In the genomic region with DNA sequence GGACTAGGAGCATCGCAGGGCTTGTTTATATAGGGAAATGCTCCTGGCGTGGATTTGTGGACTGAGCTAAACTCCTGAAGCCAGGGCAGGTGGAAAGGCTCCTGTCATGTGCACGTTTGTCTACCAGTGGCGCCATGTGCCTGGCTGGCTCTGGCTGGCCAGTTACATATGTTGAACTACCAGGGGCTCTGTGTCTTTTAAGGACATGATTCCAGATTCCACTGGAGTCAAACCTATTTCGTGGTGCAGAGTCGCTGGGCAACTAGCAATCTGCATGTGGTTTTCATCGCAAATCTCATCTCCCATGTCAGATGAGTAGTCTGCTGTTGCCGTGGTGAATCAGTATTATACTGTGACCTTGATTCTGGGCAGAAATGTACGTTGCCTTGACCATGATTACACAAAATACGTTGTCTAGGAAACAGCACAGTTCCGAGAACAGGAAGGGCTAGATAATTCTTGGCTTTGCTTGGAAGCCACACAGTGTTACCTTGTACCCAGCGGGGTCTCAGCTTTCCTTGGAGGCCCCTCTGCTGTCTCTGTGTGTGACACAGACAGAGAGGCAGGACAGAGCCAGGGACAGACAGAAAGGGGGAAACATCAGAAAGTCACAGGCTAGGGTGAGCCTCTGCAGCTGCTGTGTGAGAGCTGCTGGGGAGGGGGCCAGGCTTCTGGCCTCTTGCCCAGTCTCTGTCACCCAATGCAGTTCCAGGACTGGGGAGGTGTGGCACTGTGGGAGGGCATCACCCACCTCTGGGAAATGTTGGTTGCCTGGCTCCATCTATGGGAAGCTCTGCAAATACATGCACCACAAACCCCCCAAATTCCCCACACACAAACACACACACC, we compare ENCODE assay signal across 10 cellular contexts. TPM values are rescaled to one million over a fixed set of nuclear protein-coding genes. Genes with fewer than 3 reads are reported as not detected.
DNase-seq lines count a peak whose midpoint lies in the region; ATAC-seq and TF ChIP-seq lines count a peak whose summit lies in the region.
"Had no signal": no experiment of that assay in that cellular context is flagged by ENCODE, and none has a peak within 500 bp of the region (broad histone marks: within the 10 kb centered on the region; RNA-seq: fewer than 3 reads in every experiment).

No MANE protein-coding gene starts in this region.

- H3K36me3 Mint-ChIP-seq in GM23338 (ENCODE audit: low read depth) (no peaks in the 10 kb centered on the region; the same call in 2 of the 3 replicates), progenitor cell of endocrine pancreas (ENCODE audit: insufficient read depth) (no peaks in the 10 kb centered on the region)

- H3K4me3 ChIP-seq in BJ (ENCODE audit: low read depth, low read length) (no peak overlapping the region), GM23338 (no peak overlapping the region), astrocyte of the spinal cord (ENCODE audit: low read depth, low read length) (no peak overlapping the region), right lobe of liver (no peak overlapping the region)
- H3K4me3 ChIP-seq: thoracic aorta had no signal

- no peaks in the 10 kb centered on the region for H3K36me3 ChIP-seq in BJ (ENCODE audit: control insufficient read depth, insufficient read depth, low read length)
- no peaks in the 10 kb centered on the region for H3K36me3 ChIP-seq in GM23338 (ENCODE audit: insufficient read depth)
- H3K36me3 ChIP-seq in right lobe of liver = no peaks in the 10 kb centered on the region
- H3K36me3 ChIP-seq: thoracic aorta had no signal

- 59% methylated on average over 8 of the region's 12 CpGs for WGBS in right lobe of liver (ENCODE audit: insufficient coverage, low coverage, low lambda C conversion rate, missing lambda C conversion rate)

- no peaks in the 10 kb centered on the region for H3F3A ChIP-seq in GM23338 (replicated peaks; ENCODE audit: low read depth)

- TF ChIP-seq CTCF in BJ (IDR thresholded peaks at IDR 0.05; ENCODE audit: insufficient read depth, low read depth, low read length) (peak; percentile 20; the same call in 1 of the 2 replicates), GM23338 (conservative IDR thresholded peaks at IDR 0.05; ENCODE audit: low read depth in 2 of 2) (peak in 1 of 2 experiments; percentile 15; a peak in 1 of 4 replicates), astrocyte of the spinal cord (IDR thresholded peaks at IDR 0.05; ENCODE audit: low read depth, low read length) (no peak), right lobe of liver (IDR thresholded peaks at IDR 0.05) (no peak), progenitor cell of endocrine pancreas (IDR thresholded peaks at IDR 0.05; ENCODE audit: unreplicated experiment) (no peak)

- H3K4me3 Mint-ChIP-seq in GM23338 (no peak overlapping the region), progenitor cell of endocrine pancreas (ENCODE audit: low read depth) (no peak overlapping the region)

- no peak overlapping the region for H2AFZ ChIP-seq in GM23338

- no peaks in the 10 kb centered on the region for H3K4me1 ChIP-seq in GM23338 (ENCODE audit: insufficient read depth)
- H3K4me1 ChIP-seq in right lobe of liver = peaks cover 0 to 4% (median 0%) of the 10 kb centered on the region in 4 donors

- no peaks in the 10 kb centered on the region for H3K9me2 ChIP-seq in GM23338 (ENCODE audit: insufficient read depth)

- intact Hi-C loops in right lobe of liver (cut with DNase I) = no loop called here

- H3K27me3 Mint-ChIP-seq in GM23338 (ENCODE audit: insufficient read depth, low read depth, poor library complexity) (peaks cover 3% of the 10 kb centered on the region), progenitor cell of endocrine pancreas (no peaks in the 10 kb centered on the region)

- no peaks in the 10 kb centered on the region for H4K20me1 ChIP-seq in GM23338 (replicated peaks; ENCODE audit: insufficient read depth)

- peaks cover 6% of the 10 kb centered on the region; the same call in 2 of the 3 replicates for H3K4me1 Mint-ChIP-seq in GM23338
- no peaks in the 10 kb centered on the region for H3K4me1 Mint-ChIP-seq in progenitor cell of endocrine pancreas (ENCODE audit: low read depth)

- no peaks in the 10 kb centered on the region for H3K27me3 ChIP-seq in BJ (ENCODE audit: control insufficient read depth, insufficient read depth, low read length)
- H3K27me3 ChIP-seq in GM23338 (ENCODE audit: insufficient read depth) = no peaks in the 10 kb centered on the region
- no peaks in the 10 kb centered on the region for H3K27me3 ChIP-seq in right lobe of liver

- ATAC-seq in GM23338 = peak; percentile 71
- ATAC-seq in right lobe of liver = peak; percentile 63 to 84 (median 70)
- no peak for ATAC-seq in GM21423 (IDR thresholded peaks at IDR 0.05; ENCODE audit: unreplicated experiment)

- H3K27ac Mint-ChIP-seq in GM23338 = no peak overlapping the region
- no peak overlapping the region for H3K27ac Mint-ChIP-seq in progenitor cell of endocrine pancreas

- no peaks in the 10 kb centered on the region for H3K79me2 ChIP-seq in GM23338 (replicated peaks; ENCODE audit: insufficient read depth)

- no peak overlapping the region for H3K4me2 ChIP-seq in GM23338

- TF ChIP-seq POLR2A in right lobe of liver (IDR thresholded peaks at IDR 0.05) = no peak

- no peak overlapping the region for H3K27ac ChIP-seq in GM23338 (ENCODE audit: low read depth)
- H3K27ac ChIP-seq in right lobe of liver = no peak overlapping the region
- H3K27ac ChIP-seq: epithelial cell of prostate, thoracic aorta had no signal

- H3K9me3 ChIP-seq in right lobe of liver = no peaks in the 10 kb centered on the region
- H3K9me3 ChIP-seq: thoracic aorta had no signal

- POLR2A ChIA-PET in BJ (lab: Charles Lee) = no interaction called here

- H3K9me3 Mint-ChIP-seq in GM23338 (peaks cover 4% of the 10 kb centered on the region; the same call in 2 of the 3 replicates), progenitor cell of endocrine pancreas (ENCODE audit: low read depth) (peaks cover 12% of the 10 kb centered on the region)

- CTCF ChIA-PET in BJ (lab: Yijun Ruan, JAX) = interaction anchor here (1.0 kb wide), 1 partner anchor 440 kb away, joined by 3 read pairs; no protein-coding TSS in a partner anchor

- DNase-seq in BJ (ENCODE audit: low read depth) = peak; percentile 65
- peak; percentile 7 for DNase-seq in GM23338 (ENCODE audit: low spot score)
- peak; percentile 29 for DNase-seq in NCI-H524 treated with DMSO at 0.1 percent for 48 hours (lab: John Stamatoyannopoulos, UW)
- DNase-seq in astrocyte of the spinal cord (ENCODE audit: low read depth, low spot score) = peak; percentile 89
- no peak for DNase-seq in right lobe of liver
- no peak for DNase-seq in GDM1 (lab: John Stamatoyannopoulos, UW)
- no peak for DNase-seq in progenitor cell of endocrine pancreas (ENCODE audit: low spot score, unreplicated experiment)

- in situ Hi-C loops in astrocyte of the spinal cord (cut with HindIII; ENCODE audit: low sequenced_read_pairs) = no loop called here

TF ChIP-seq in GM23338, 12 proteins besides CTCF, POLR2A, EP300 and RAD21:
- TF ChIP-seq, protein P1, sequence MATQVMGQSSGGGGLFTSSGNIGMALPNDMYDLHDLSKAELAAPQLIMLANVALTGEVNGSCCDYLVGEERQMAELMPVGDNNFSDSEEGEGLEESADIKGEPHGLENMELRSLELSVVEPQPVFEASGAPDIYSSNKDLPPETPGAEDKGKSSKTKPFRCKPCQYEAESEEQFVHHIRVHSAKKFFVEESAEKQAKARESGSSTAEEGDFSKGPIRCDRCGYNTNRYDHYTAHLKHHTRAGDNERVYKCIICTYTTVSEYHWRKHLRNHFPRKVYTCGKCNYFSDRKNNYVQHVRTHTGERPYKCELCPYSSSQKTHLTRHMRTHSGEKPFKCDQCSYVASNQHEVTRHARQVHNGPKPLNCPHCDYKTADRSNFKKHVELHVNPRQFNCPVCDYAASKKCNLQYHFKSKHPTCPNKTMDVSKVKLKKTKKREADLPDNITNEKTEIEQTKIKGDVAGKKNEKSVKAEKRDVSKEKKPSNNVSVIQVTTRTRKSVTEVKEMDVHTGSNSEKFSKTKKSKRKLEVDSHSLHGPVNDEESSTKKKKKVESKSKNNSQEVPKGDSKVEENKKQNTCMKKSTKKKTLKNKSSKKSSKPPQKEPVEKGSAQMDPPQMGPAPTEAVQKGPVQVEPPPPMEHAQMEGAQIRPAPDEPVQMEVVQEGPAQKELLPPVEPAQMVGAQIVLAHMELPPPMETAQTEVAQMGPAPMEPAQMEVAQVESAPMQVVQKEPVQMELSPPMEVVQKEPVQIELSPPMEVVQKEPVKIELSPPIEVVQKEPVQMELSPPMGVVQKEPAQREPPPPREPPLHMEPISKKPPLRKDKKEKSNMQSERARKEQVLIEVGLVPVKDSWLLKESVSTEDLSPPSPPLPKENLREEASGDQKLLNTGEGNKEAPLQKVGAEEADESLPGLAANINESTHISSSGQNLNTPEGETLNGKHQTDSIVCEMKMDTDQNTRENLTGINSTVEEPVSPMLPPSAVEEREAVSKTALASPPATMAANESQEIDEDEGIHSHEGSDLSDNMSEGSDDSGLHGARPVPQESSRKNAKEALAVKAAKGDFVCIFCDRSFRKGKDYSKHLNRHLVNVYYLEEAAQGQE (IDR thresholded peaks at IDR 0.05; ENCODE audit: unreplicated experiment) = no peak

RNA-seq across cellular contexts. Expression of gene PNMA6E, which starts 19.2 kb away (rescaled TPM):
- not detected in 2 replicates for polyA plus RNA-seq in BJ (2011; rRNA removed)
- not detected in 2 replicates for polyA minus RNA-seq in BJ (2011; rRNA and poly(A)+ RNA removed)
- total RNA-seq in GM23338 (2014; rRNA removed; shearing (Covaris generic)) = not detected in 2 replicates
- polyA plus RNA-seq in GM23338 (2016; fragmentation: Nextera tagmentation; extraction: Ambion mirVana) = not detected in 2 replicates
- not detected for total RNA-seq in right lobe of liver
- total RNA-seq in progenitor cell of endocrine pancreas = not detected in 2 replicates
- total RNA-seq: thoracic aorta had no signal

RNA-seq across cellular contexts. Expression of gene ZFP92, which starts 29.4 kb away (rescaled TPM):
- 0.36 TPM in 2 replicates for polyA plus RNA-seq in BJ (2011; rRNA removed)
- polyA minus RNA-seq in BJ (2011; rRNA and poly(A)+ RNA removed) = 0.38 and 0.51 TPM in 2 replicates
- total RNA-seq in GM23338 (2014; rRNA removed; shearing (Covaris generic)) = 0.27 and 0.52 TPM in 2 replicates
- 0.05 TPM in 2 replicates for polyA plus RNA-seq in GM23338 (2016; fragmentation: Nextera tagmentation; extraction: Ambion mirVana)
- total RNA-seq in right lobe of liver = 1 to 10 TPM in 1 of 6 experiments, under 1 TPM in 5; 0.31 to 1.4 (median 0.41) TPM
- total RNA-seq in progenitor cell of endocrine pancreas = 0.38 TPM in 2 replicates

RNA-seq across cellular contexts. Expression of gene ZNF275, which starts 48.0 kb away (rescaled TPM):
- 12.0 and 13.2 TPM in 2 replicates for polyA plus RNA-seq in BJ (2011; rRNA removed)
- 15.8 and 18.5 TPM in 2 replicates for polyA minus RNA-seq in BJ (2011; rRNA and poly(A)+ RNA removed)
- total RNA-seq in GM23338 (2014; rRNA removed; shearing (Covaris generic)) = 12.3 and 13.0 TPM in 2 replicates
- 3.2 TPM in 2 replicates for polyA plus RNA-seq in GM23338 (2016; fragmentation: Nextera tagmentation; extraction: Ambion mirVana)
- total RNA-seq in right lobe of liver = 10 to 100 TPM in 3 of 6 experiments, 1 to 10 TPM in 3; 8.1 to 12.0 (median 10.3) TPM
- 11.9 and 12.2 TPM in 2 replicates for total RNA-seq in progenitor cell of endocrine pancreas

Comparison
In these comparisons a context has a peak if more than half of its experiments do, and no peak if none do; other contexts are left out.
1. DNase-seq: peak in BJ (single experiment), GM23338 (single experiment), NCI-H524 treated with DMSO at 0.1 percent for 48 hours (single experiment) and astrocyte of the spinal cord (single experiment); none in right lobe of liver (0 of 3), GDM1 (single experiment) and progenitor cell of endocrine pancreas (single experiment).